ENCODE assay signal across 8 cellular contexts in genomic region chr7:43582503-43583423, GRCh38. TPM values are rescaled to one million over a fixed set of nuclear protein-coding genes. Genes with fewer than 3 reads are reported as not detected.
DNase-seq lines count a peak whose midpoint lies in the region; ATAC-seq and TF ChIP-seq lines count a peak whose summit lies in the region.

Gene STK17A, plus strand, starts transcription at chr7:43583108. Its CDS starts 136 bp downstream, at chr7:43583244.

- peaks cover 3% of the 10 kb centered on the region for H3K9me3 Mint-ChIP-seq in progenitor cell of endocrine pancreas (ENCODE audit: low read depth)

- WGBS in adipose tissue, 3 donors: 2% methylated on average over 54 to 83 of the region's 83 CpGs

- peak within 1 kb of the TSS; percentile 81 for H3K4me3 Mint-ChIP-seq in progenitor cell of endocrine pancreas (ENCODE audit: low read depth)

- peak within 1 kb of the TSS; percentile 95 for H3K27ac Mint-ChIP-seq in progenitor cell of endocrine pancreas

- peak; percentile 88 for DNase-seq in NCI-H128 (lab: John Stamatoyannopoulos, UW; ENCODE audit: unreplicated experiment)
- DNase-seq in T follicular helper cell (ENCODE audit: low read depth): peak; percentile 91
- peak; percentile 91 for DNase-seq in left cardiac atrium
- DNase-seq in progenitor cell of endocrine pancreas (ENCODE audit: low spot score, unreplicated experiment): peak; percentile 96
- peak; percentile 94 for DNase-seq in ureter (ENCODE audit: low spot score)

- intact Hi-C loops in left cardiac atrium (cut with DNase I): loop anchor here (1.0 to 5.0 kb wide), 6 partner anchors 116 to 255 kb away; partner anchors contain the start of gene COA1 (in 1 of the 2)

- TF ChIP-seq CTCF in GM12874 (IDR thresholded peaks at IDR 0.05; ENCODE audit: insufficient read depth, low read depth, low read length) (peak; percentile 99), progenitor cell of endocrine pancreas (IDR thresholded peaks at IDR 0.05; ENCODE audit: unreplicated experiment) (peak; percentile 89)

- ATAC-seq in HG02759 (IDR thresholded peaks at IDR 0.05; ENCODE audit: unreplicated experiment) (peak; percentile 78), left cardiac atrium (peak; percentile 96 to 99)

- no peaks in the 10 kb centered on the region for H3K27me3 Mint-ChIP-seq in progenitor cell of endocrine pancreas

- peak within 1 kb of the TSS; percentile 95 for H3K27ac ChIP-seq in adipose tissue (ENCODE audit: low read depth, low read length)

- no peaks in the 10 kb centered on the region for H3K36me3 Mint-ChIP-seq in progenitor cell of endocrine pancreas (ENCODE audit: insufficient read depth)

- H3K4me1 Mint-ChIP-seq in progenitor cell of endocrine pancreas (ENCODE audit: low read depth): peaks cover 32% of the 10 kb centered on the region

RNA-seq across cellular contexts. Expression of gene STK17A, which starts in this region (rescaled TPM):
- polyA plus RNA-seq in adipose tissue: 10 to 100 TPM in 1 of 3 donors, 1 to 10 TPM in 2; 6.4 to 22.2 (median 7.2) TPM
- total RNA-seq in left cardiac atrium (10 to 100 TPM; 12.2 to 18.0 TPM), progenitor cell of endocrine pancreas (23.0 and 23.9 TPM in 2 replicates), ureter (7.7 TPM)

Comparison
In these comparisons a context has a peak if more than half of its experiments do, and no peak if none do; other contexts are left out.
1. Peak in every context shown above with its lines: DNase-seq, ATAC-seq and H3K27ac ChIP-seq.